Comparison of ENCODE assay signal across 8 cellular contexts in genomic region chr6:43454290-43455033, GRCh38. TPM values are rescaled to one million over a fixed set of nuclear protein-coding genes. Genes with fewer than 3 reads are reported as not detected.
DNase-seq lines count a peak whose midpoint lies in the region; TF ChIP-seq lines count a peak whose summit lies in the region.

No MANE protein-coding gene starts in this region.

- peak; percentile 98 for TF ChIP-seq CTCF in GM12864 (IDR thresholded peaks at IDR 0.05; ENCODE audit: low read depth, low read length, missing control alignments)
- TF ChIP-seq CTCF in fibroblast of villous mesenchyme (IDR thresholded peaks at IDR 0.05; ENCODE audit: insufficient read depth, low read depth, low read length): peak; percentile 95
- TF ChIP-seq CTCF in nephron progenitor cell (IDR thresholded peaks at IDR 0.05): peak; percentile 93

- H3K9me3 Mint-ChIP-seq in nephron progenitor cell: no peaks in the 10 kb centered on the region

- peaks cover 49% of the 10 kb centered on the region for H3K27me3 Mint-ChIP-seq in nephron progenitor cell (ENCODE audit: low read depth, poor library complexity)

- peaks cover 18% of the 10 kb centered on the region for H3K4me1 Mint-ChIP-seq in nephron progenitor cell

- H3K36me3 Mint-ChIP-seq in nephron progenitor cell (ENCODE audit: low read depth): peaks cover 10% of the 10 kb centered on the region

- H3K27ac Mint-ChIP-seq in nephron progenitor cell: no peak overlapping the region

- no peak for DNase-seq in GM12864 (ENCODE audit: low read depth)
- DNase-seq in HuH-7 (ENCODE audit: low spot score): peak; percentile 86
- DNase-seq in SHP77 treated with DMSO at 0.1 percent for 48 hours (lab: John Stamatoyannopoulos, UW): peak; percentile 53
- peak; percentile 58 for DNase-seq in activated gamma-delta T cell treated with Interleukin-2 at 50 U/mL for 16 hours
- DNase-seq in fibroblast of villous mesenchyme (ENCODE audit: low read depth): peak; percentile 85
- DNase-seq in nephron progenitor cell: peak; percentile 94
- DNase-seq in stimulated activated naive CD4-positive, alpha-beta T cell treated with Interleukin-2 at 50 U/mL for 16 hours (lab: John Stamatoyannopoulos, UW): peak; percentile 47
- no peak for DNase-seq in RKO (ENCODE audit: low spot score)

- peak overlapping the region; percentile 81 for H3K4me3 Mint-ChIP-seq in nephron progenitor cell

- H3K4me3 ChIP-seq in GM12864 (ENCODE audit: low read depth, low read length): peak overlapping the region; percentile 58
- peak overlapping the region; percentile 64 for H3K4me3 ChIP-seq in fibroblast of villous mesenchyme (ENCODE audit: low read depth, low read length)

RNA-seq across cellular contexts. Expression of gene DLK2, which starts 0.9 kb away (rescaled TPM):
- total RNA-seq in fibroblast of villous mesenchyme: 0.64 and 1.7 TPM in 2 replicates

RNA-seq across cellular contexts. Expression of gene TJAP1, which starts 22.9 kb away (rescaled TPM):
- total RNA-seq in fibroblast of villous mesenchyme: 13.4 and 13.9 TPM in 2 replicates

RNA-seq across cellular contexts. Expression of gene ABCC10, which starts 27.1 kb away (rescaled TPM):
- total RNA-seq in fibroblast of villous mesenchyme: 31.1 and 33.8 TPM in 2 replicates

RNA-seq across cellular contexts. Expression of gene LRRC73, which starts 55.7 kb away (rescaled TPM):
- total RNA-seq in fibroblast of villous mesenchyme: under 0.01 TPM in 2 replicates

Comparison
In these comparisons a context has a peak if more than half of its experiments do, and no peak if none do; other contexts are left out.
1. DNase-seq: peak in HuH-7 (single experiment), SHP77 treated with DMSO at 0.1 percent for 48 hours (single experiment), activated gamma-delta T cell treated with Interleukin-2 at 50 U/mL for 16 hours (single experiment), fibroblast of villous mesenchyme (single experiment), nephron progenitor cell (single experiment) and stimulated activated naive CD4-positive, alpha-beta T cell treated with Interleukin-2 at 50 U/mL for 16 hours (single experiment); none in GM12864 (single experiment) and RKO (single experiment).
2. Peak in every context shown above with its lines, with median percentiles within 50 percentile points of each other: CTCF ChIP-seq.